18 cellular contexts compared by ENCODE assay signal in genomic region chr16:3640207-3640606, GRCh38. TPM values are rescaled to one million over a fixed set of nuclear protein-coding genes. Genes with fewer than 3 reads are reported as not detected.
A peak's percentile ranks its signal among the peaks of the same experiment; 100 is the strongest.
DNase-seq lines count a peak whose midpoint lies in the region; ATAC-seq and TF ChIP-seq lines count a peak whose summit lies in the region.
"Had no signal": no experiment of that assay in that cellular context is flagged by ENCODE, and none has a peak within 500 bp of the region (broad histone marks: within the 10 kb centered on the region; RNA-seq: fewer than 3 reads in every experiment).

No MANE protein-coding gene starts in this region.

- H3K27ac Mint-ChIP-seq in osteocyte (ENCODE audit: unreplicated experiment) = no peak overlapping the region
- H3K27ac Mint-ChIP-seq: CD4-positive, alpha-beta memory T cell; IgD-negative memory B cell had no signal

- peak; percentile 51 for DNase-seq in ELF-1 (ENCODE audit: low read depth, low spot score)
- DNase-seq in amniotic epithelial cell (ENCODE audit: low read depth) = peak; percentile 9
- DNase-seq in left lobe of liver (ENCODE audit: low spot score) = peak; percentile 37
- peak; percentile 73 for DNase-seq in osteocyte (ENCODE audit: extremely low spot score, unreplicated experiment)
- no peak for DNase-seq in DMS79 treated with DMSO at 0.1 percent for 48 hours (lab: John Stamatoyannopoulos, UW)
- no peak for DNase-seq in EL
- DNase-seq: CD4-positive, alpha-beta memory T cell; DMS79; GF-D8; NCI-H1417 treated with DMSO at 0.1 percent for 48 hours; NCI-H2081; NCI-H2227 treated with DMSO at 0.1 percent for 48 hours; NCI-H526; SIG-M5 had no signal

- peaks cover 2% of the 10 kb centered on the region for H3K36me3 Mint-ChIP-seq in osteocyte (ENCODE audit: unreplicated experiment)

- no peaks in the 10 kb centered on the region for H3K27me3 Mint-ChIP-seq in osteocyte (ENCODE audit: unreplicated experiment)
- H3K27me3 Mint-ChIP-seq: CD4-positive, alpha-beta memory T cell; IgD-negative memory B cell had no signal

- no peak overlapping the region for H3K4me3 Mint-ChIP-seq in osteocyte (ENCODE audit: unreplicated experiment)
- H3K4me3 Mint-ChIP-seq: CD4-positive, alpha-beta memory T cell had no signal

- ATAC-seq in left lobe of liver (peak; percentile 52), HG03521 (IDR thresholded peaks at IDR 0.05; ENCODE audit: unreplicated experiment) (no peak)
- no peak for ATAC-seq in activated CD4-positive, CD25-positive, alpha-beta regulatory T cell treated with anti-CD3 and anti-CD28 coated beads, Interleukin-2, amount 50 U/mL, for 24 hours
- ATAC-seq: HCT116 had no signal

- TF ChIP-seq CTCF in osteocyte (IDR thresholded peaks at IDR 0.05) = no peak

- H3K4me1 Mint-ChIP-seq in osteocyte (ENCODE audit: unreplicated experiment) = peaks cover 21% of the 10 kb centered on the region

- H3K9me3 Mint-ChIP-seq in osteocyte (ENCODE audit: unreplicated experiment) = no peaks in the 10 kb centered on the region
- H3K9me3 Mint-ChIP-seq: CD4-positive, alpha-beta memory T cell; IgD-negative memory B cell had no signal

RNA-seq across cellular contexts. Expression of gene DNASE1, which starts 14.3 kb away (rescaled TPM):
- 4.6 TPM for total RNA-seq in left lobe of liver
- 22.5 and 23.1 TPM in 2 replicates for total RNA-seq in osteocyte

RNA-seq across cellular contexts. Expression of gene SLX4, which starts 28.8 kb away (rescaled TPM):
- total RNA-seq in left lobe of liver (2.8 TPM), osteocyte (7.1 and 8.4 TPM in 2 replicates)

Comparison
In these comparisons a context has a peak if more than half of its experiments do, and no peak if none do; other contexts are left out.
1. DNase-seq: peak in ELF-1 (single experiment), amniotic epithelial cell (single experiment), left lobe of liver (single experiment) and osteocyte (single experiment); none in DMS79 treated with DMSO at 0.1 percent for 48 hours (single experiment) and EL (single experiment).